15 cellular contexts compared by ENCODE assay signal in the genomic region with DNA sequence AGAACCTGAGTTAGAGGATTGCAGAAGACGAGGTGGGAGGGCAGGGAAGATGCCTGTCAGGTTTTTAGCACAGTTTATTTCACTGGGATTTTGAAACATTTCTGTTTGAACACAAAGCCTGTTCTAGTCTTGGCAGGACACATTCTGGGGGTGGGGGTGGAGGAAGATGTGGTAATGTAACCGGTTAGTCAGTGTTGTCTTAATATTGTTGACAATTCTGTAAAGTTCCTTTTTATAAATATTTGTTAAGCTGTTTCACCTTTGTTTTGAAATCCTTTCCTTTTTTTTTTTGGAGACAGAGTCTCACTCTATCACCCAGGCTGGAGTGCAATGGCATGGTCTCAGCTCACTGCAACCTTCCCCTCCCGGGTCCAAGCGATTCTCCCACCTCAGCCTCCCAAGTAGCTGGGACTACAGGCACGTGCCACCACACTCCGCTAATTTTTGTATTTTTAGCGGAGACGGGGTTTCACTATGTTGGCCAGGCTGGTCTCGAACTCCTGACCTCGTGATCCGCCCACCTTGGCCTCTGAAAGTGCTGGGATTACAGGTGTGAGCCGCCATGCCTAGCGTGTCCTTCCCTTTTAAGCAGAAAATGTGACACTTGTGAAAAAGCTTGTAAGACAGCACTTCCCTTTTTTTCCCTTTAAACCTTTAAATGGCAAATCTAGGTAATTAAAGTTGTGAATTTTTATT. TPM values are rescaled to one million over a fixed set of nuclear protein-coding genes. Genes with fewer than 3 reads are reported as not detected.
DNase-seq lines count a peak whose midpoint lies in the region; ATAC-seq and TF ChIP-seq lines count a peak whose summit lies in the region.
"Had no signal": no experiment of that assay in that cellular context is flagged by ENCODE, and none has a peak within 500 bp of the region (broad histone marks: within the 10 kb centered on the region; RNA-seq: fewer than 3 reads in every experiment).

No MANE protein-coding gene starts in this region.

- TF ChIP-seq CTCF in MCF 10A (IDR thresholded peaks at IDR 0.05; ENCODE audit: unreplicated experiment) (no peak), liver (IDR thresholded peaks at IDR 0.05; ENCODE audit: low read depth, low read length, missing input control) (no peak), upper lobe of right lung (IDR thresholded peaks at IDR 0.05) (no peak), mucosa of descending colon (IDR thresholded peaks at IDR 0.05) (no peak)

- intact Hi-C loops in Right ventricle myocardium inferior (cut with DNase I) (no loop called here), cardiac septum (cut with DNase I) (no loop called here), MCF 10A (cut with micrococcal nuclease) (no loop called here), upper lobe of right lung (cut with DNase I) (no loop called here), mucosa of descending colon (cut with DNase I, micrococcal nuclease) (no loop called here)

- no peak overlapping the region for H3K4me3 Mint-ChIP-seq in MCF 10A (ENCODE audit: unreplicated experiment)
- H3K4me3 Mint-ChIP-seq: endodermal cell had no signal

- H3K27me3 Mint-ChIP-seq in MCF 10A (ENCODE audit: insufficient read depth, unreplicated experiment): no peaks in the 10 kb centered on the region

- no peaks in the 10 kb centered on the region for H3K9me3 ChIP-seq in liver (ENCODE audit: control insufficient read depth in 4 of 4, low read length in 3 of 4)
- no peaks in the 10 kb centered on the region for H3K9me3 ChIP-seq in upper lobe of right lung
- H3K9me3 ChIP-seq in mucosa of descending colon: no peaks in the 10 kb centered on the region
- H3K9me3 ChIP-seq: thyroid gland had no signal

- H3K36me3 ChIP-seq in liver (ENCODE audit: control insufficient read depth in 4 of 4, insufficient read depth in 3 of 4, low read depth in 1 of 4, low read length in 3 of 4): peaks cover 0 to 4% (median under 1%) of the 10 kb centered on the region in 4 donors
- H3K36me3 ChIP-seq in upper lobe of right lung: peaks cover 22% of the 10 kb centered on the region
- H3K36me3 ChIP-seq in mucosa of descending colon (ENCODE audit: low read depth): no peaks in the 10 kb centered on the region
- H3K36me3 ChIP-seq: thyroid gland had no signal

- peak overlapping the region; percentile 59 for H3K27ac Mint-ChIP-seq in MCF 10A (ENCODE audit: low read depth, unreplicated experiment)
- H3K27ac Mint-ChIP-seq: endodermal cell had no signal

- peaks cover 27% of the 10 kb centered on the region for H3K36me3 Mint-ChIP-seq in MCF 10A (ENCODE audit: insufficient read depth, unreplicated experiment)

- H3K4me1 ChIP-seq in liver (ENCODE audit: control insufficient read depth in 4 of 4, insufficient read depth in 4 of 4, low read length in 3 of 4): peaks cover 9 to 21% (median 18%) of the 10 kb centered on the region in 4 donors
- peaks cover 15% of the 10 kb centered on the region for H3K4me1 ChIP-seq in upper lobe of right lung
- H3K4me1 ChIP-seq in mucosa of descending colon (ENCODE audit: low read depth): peaks cover 7% of the 10 kb centered on the region
- H3K4me1 ChIP-seq: thyroid gland had no signal

- peak overlapping the region; percentile 49 to 88 for H3K27ac ChIP-seq in liver (ENCODE audit: low read depth in 1 of 2, low read length in 2 of 2)
- H3K27ac ChIP-seq in upper lobe of right lung: peak overlapping the region; percentile 39
- H3K27ac ChIP-seq: thyroid gland had no signal

- no peaks in the 10 kb centered on the region for H3K9me3 Mint-ChIP-seq in MCF 10A (ENCODE audit: unreplicated experiment)
- H3K9me3 Mint-ChIP-seq: endodermal cell had no signal

- no peak overlapping the region for H3K9ac ChIP-seq in liver (ENCODE audit: low read depth in 1 of 2, low read length in 2 of 2)

- 45% methylated on average over 13 of the region's 13 CpGs for WGBS in liver

- POLR2A ChIA-PET in MCF 10A (lab: Yijun Ruan, JAX): interaction anchor here (0.7 to 2.8 kb wide), 5 partner anchors 13 to 315 kb away, joined by 3 to 9 read pairs (median 3); partner anchors contain the start of gene SLC9A8

- peaks cover 14% of the 10 kb centered on the region for H3K4me1 Mint-ChIP-seq in MCF 10A (ENCODE audit: insufficient read depth, unreplicated experiment)
- H3K4me1 Mint-ChIP-seq: endodermal cell had no signal

- H3K27me3 ChIP-seq in liver (ENCODE audit: control insufficient read depth in 4 of 4, insufficient read depth in 4 of 4, low read length in 3 of 4) (no peaks in the 10 kb centered on the region), upper lobe of right lung (no peaks in the 10 kb centered on the region)
- H3K27me3 ChIP-seq: thyroid gland had no signal

- ATAC-seq in Right ventricle myocardium inferior (peak; percentile 59), upper lobe of right lung (peak; percentile 72), mucosa of descending colon (no peak)

- TF ChIP-seq RAD21 in liver (IDR thresholded peaks at IDR 0.05): peak; percentile 32 to 40

- no peak for DNase-seq in Right ventricle myocardium inferior (ENCODE audit: missing footprints)
- no peak for DNase-seq in cardiac septum (ENCODE audit: low spot score)
- DNase-seq in MCF 10A (ENCODE audit: unreplicated experiment): peak; percentile 77
- no peak for DNase-seq in upper lobe of right lung
- DNase-seq in activated naive CD4-positive, alpha-beta T cell treated with anti-CD3 and anti-CD28 coated beads, Interleukin-2, amount 50 U/mL, for 16 hours: no peak
- no peak for DNase-seq in stimulated activated CD4-positive, alpha-beta T cell treated with anti-CD3 and anti-CD28 coated beads, Interleukin-2, amount 100 ng/mL, for 48 hours
- DNase-seq in mucosa of descending colon: no peak
- DNase-seq: anterior cingulate cortex, DND-41, endodermal cell, HCEC 1CT, KG1, NCI-H2171, thyroid gland had no signal

- CTCF ChIA-PET in MCF 10A (lab: Yijun Ruan, JAX): interaction anchor here (0.7 to 19.0 kb wide), 5 partner anchors 15 to 1839 kb away, joined by 3 to 354 read pairs (median 3); no protein-coding TSS in a partner anchor

- BruUV-seq in MCF 10A (replicated peaks; lab: Mats Ljungman, UMichigan): no TSS peak

- H3K4me3 ChIP-seq in liver (ENCODE audit: low read depth in 1 of 3, low read length in 3 of 3) (no peak overlapping the region), upper lobe of right lung (no peak overlapping the region), mucosa of descending colon (no peak overlapping the region)
- H3K4me3 ChIP-seq: thyroid gland had no signal

TF ChIP-seq in liver, 16 proteins besides CTCF, POLR2A, EP300 and RAD21 (continues in another document):
- TF ChIP-seq HNF4G (IDR thresholded peaks at IDR 0.05) (no peak), HNF4A (conservative IDR thresholded peaks at IDR 0.05) (peak; percentile 54 to 77), SP1 (IDR thresholded peaks at IDR 0.05) (peak; percentile 52), NR2F2 (IDR thresholded peaks at IDR 0.05) (no peak), FOXA2 (IDR thresholded peaks at IDR 0.05) (no peak), JUND (IDR thresholded peaks at IDR 0.05) (peak in 1 of 2 donors; percentile 82), ZBTB33 (IDR thresholded peaks at IDR 0.05) (peak; percentile 77), EGR1 (IDR thresholded peaks at IDR 0.05; ENCODE audit: low read depth in 2 of 2) (peak in 1 of 2 donors; percentile 42), TAF1 (conservative IDR thresholded peaks at IDR 0.05) (no peak), GABPA (IDR thresholded peaks at IDR 0.05 in 1 of 2, conservative IDR thresholded peaks at IDR 0.05 in 1 of 2) (peak in 1 of 2 donors; percentile 56)
- TF ChIP-seq, protein P1, sequence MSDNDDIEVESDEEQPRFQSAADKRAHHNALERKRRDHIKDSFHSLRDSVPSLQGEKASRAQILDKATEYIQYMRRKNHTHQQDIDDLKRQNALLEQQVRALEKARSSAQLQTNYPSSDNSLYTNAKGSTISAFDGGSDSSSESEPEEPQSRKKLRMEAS (IDR thresholded peaks at IDR 0.05): peak; percentile 76

RNA-seq across cellular contexts. Expression of gene SLC9A8, which starts 20.2 kb away (rescaled TPM):
- 4.7 TPM for total RNA-seq in Right ventricle myocardium inferior
- 7.2 TPM for total RNA-seq in cardiac septum
- 14.6 and 16.5 TPM in 2 replicates for total RNA-seq in MCF 10A (2022)
- 1 to 10 TPM; 9.2 to 9.5 TPM for total RNA-seq in liver
- 1 to 10 TPM; 4.0 to 8.0 TPM for polyA plus RNA-seq in liver
- 15.0 TPM for total RNA-seq in upper lobe of right lung
- 10 to 100 TPM; 15.9 to 26.9 (median 16.3) TPM for total RNA-seq in mucosa of descending colon
